Comparison of ENCODE assay signal across 1 cellular context in the genomic region with DNA sequence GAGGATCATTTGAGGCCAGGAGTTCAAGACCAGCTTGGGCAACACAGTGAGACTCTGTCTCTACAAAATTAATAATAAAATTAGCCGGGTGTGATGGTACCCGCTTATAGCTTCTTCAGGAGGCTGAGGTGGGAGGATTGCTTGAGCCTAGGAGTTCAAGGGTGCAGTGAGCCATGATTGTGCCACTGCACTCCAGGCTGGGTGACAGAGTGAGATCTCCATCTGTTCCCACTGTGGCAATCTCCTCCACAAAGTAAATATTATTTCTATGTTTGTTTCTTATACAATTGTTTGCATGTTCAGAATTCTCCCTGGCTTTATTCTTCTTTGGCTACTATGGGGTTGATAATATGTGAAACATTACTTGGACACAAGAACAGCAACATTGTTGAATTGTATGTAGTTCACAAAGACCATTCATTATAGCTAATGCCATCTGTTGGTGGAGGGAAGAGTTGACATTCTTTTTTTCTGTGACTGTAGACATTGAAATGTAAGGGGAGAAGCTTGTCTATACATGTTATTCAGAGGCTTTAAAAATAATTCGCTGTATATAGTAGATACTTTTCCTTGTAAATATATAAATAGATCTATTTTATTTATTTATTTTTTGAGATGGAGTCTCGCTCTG.
TF ChIP-seq lines count a peak whose summit lies in the region.

No MANE protein-coding gene starts in this region.

TF ChIP-seq in HCT116, 20 proteins besides CTCF, POLR2A, EP300 and RAD21 (continued from another document):
- TF ChIP-seq, protein P1, sequence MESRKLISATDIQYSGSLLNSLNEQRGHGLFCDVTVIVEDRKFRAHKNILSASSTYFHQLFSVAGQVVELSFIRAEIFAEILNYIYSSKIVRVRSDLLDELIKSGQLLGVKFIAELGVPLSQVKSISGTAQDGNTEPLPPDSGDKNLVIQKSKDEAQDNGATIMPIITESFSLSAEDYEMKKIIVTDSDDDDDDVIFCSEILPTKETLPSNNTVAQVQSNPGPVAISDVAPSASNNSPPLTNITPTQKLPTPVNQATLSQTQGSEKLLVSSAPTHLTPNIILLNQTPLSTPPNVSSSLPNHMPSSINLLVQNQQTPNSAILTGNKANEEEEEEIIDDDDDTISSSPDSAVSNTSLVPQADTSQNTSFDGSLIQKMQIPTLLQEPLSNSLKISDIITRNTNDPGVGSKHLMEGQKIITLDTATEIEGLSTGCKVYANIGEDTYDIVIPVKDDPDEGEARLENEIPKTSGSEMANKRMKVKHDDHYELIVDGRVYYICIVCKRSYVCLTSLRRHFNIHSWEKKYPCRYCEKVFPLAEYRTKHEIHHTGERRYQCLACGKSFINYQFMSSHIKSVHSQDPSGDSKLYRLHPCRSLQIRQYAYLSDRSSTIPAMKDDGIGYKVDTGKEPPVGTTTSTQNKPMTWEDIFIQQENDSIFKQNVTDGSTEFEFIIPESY (IDR thresholded peaks at IDR 0.05; ENCODE audit: extremely low read depth, insufficient replicate concordance, low read length): no peak
TF ChIP-seq in HCT116: peak in this region for 0.
